In genomic region chr9:114348906-114349482, GRCh38 we compare ENCODE assay signal across 9 cellular contexts. TPM values are rescaled to one million over a fixed set of nuclear protein-coding genes. Genes with fewer than 3 reads are reported as not detected.
DNase-seq lines count a peak whose midpoint lies in the region; ATAC-seq, FAIRE-seq and TF ChIP-seq lines count a peak whose summit lies in the region.
"Had no signal": no experiment of that assay in that cellular context is flagged by ENCODE, and none has a peak within 500 bp of the region (broad histone marks: within the 10 kb centered on the region; RNA-seq: fewer than 3 reads in every experiment).

No MANE protein-coding gene starts in this region.

- H3K4me1 ChIP-seq in keratinocyte (ENCODE audit: control insufficient read depth, extremely low read depth, insufficient read depth, low read length) (peaks cover 15% of the 10 kb centered on the region), prostate gland (replicated peaks) (no peaks in the 10 kb centered on the region)

- H3K36me3 ChIP-seq in keratinocyte (ENCODE audit: control insufficient read depth in 2 of 2, extremely low read depth in 1 of 2, insufficient read depth in 2 of 2, low read length in 2 of 2): peaks cover 5 to 10% of the 10 kb centered on the region in 2 experiments
- peaks cover 0 to 13% of the 10 kb centered on the region in 2 donors for H3K36me3 ChIP-seq in prostate gland

- TF ChIP-seq POLR2A in prostate gland (IDR thresholded peaks at IDR 0.05): no peak

- H2AFZ ChIP-seq in keratinocyte (ENCODE audit: control insufficient read depth, low read length): no peak overlapping the region

- H3K9me1 ChIP-seq in keratinocyte (ENCODE audit: control insufficient read depth, extremely low read depth, insufficient read depth, low read length): no peaks in the 10 kb centered on the region

- H3K27me3 Mint-ChIP-seq in T-helper 2 cell treated with Interferon-gamma antibody and Interleukin-4, amounts not matched to agents 5 μg/mL and 100 μg/mL, for 36 hours (ENCODE audit: low read depth): no peaks in the 10 kb centered on the region

- H3K4me1 Mint-ChIP-seq in T-helper 2 cell treated with Interferon-gamma antibody and Interleukin-4, amounts not matched to agents 5 μg/mL and 100 μg/mL, for 36 hours (ENCODE audit: low read depth): peaks cover 33% of the 10 kb centered on the region

- TF ChIP-seq CTCF in keratinocyte (optimal IDR thresholded peaks at IDR 0.05 in 1 of 3, IDR thresholded peaks at IDR 0.05 in 1 of 3, conservative IDR thresholded peaks at IDR 0.05 in 1 of 3; ENCODE audit: extremely low read depth in 1 of 3, insufficient read depth in 2 of 3, low read length in 3 of 3) (no peak), prostate gland (IDR thresholded peaks at IDR 0.05) (no peak)

- no peaks in the 10 kb centered on the region for H3K79me2 ChIP-seq in keratinocyte (ENCODE audit: control insufficient read depth, insufficient read depth, low read length)

- H3K9me3 ChIP-seq in keratinocyte (ENCODE audit: control insufficient read depth, low read depth, low read length): no peaks in the 10 kb centered on the region
- H3K9me3 ChIP-seq in prostate gland: no peaks in the 10 kb centered on the region

- peak overlapping the region; percentile 25 for H3K4me3 Mint-ChIP-seq in T-helper 2 cell treated with Interferon-gamma antibody and Interleukin-4, amounts not matched to agents 5 μg/mL and 100 μg/mL, for 36 hours

- no peaks in the 10 kb centered on the region for H3K27me3 ChIP-seq in keratinocyte (ENCODE audit: control insufficient read depth, extremely low read depth, insufficient read depth, low read length)
- no peaks in the 10 kb centered on the region for H3K27me3 ChIP-seq in prostate gland (replicated peaks; ENCODE audit: insufficient read depth)

- peak overlapping the region; percentile 49 for H3K9ac ChIP-seq in keratinocyte (ENCODE audit: control insufficient read depth, extremely low read depth, insufficient read depth, low read length)

- FAIRE-seq in HTR-8/SVneo (lab: Jason Lieb, UNC) (peak; percentile 42), keratinocyte (lab: Jason Lieb, UNC) (peak; percentile 79)
- FAIRE-seq: frontal cortex had no signal

- H4K20me1 ChIP-seq in keratinocyte (ENCODE audit: control insufficient read depth, extremely low read depth, insufficient read depth, low read length): no peaks in the 10 kb centered on the region

- peaks cover 82% of the 10 kb centered on the region for H3K36me3 Mint-ChIP-seq in T-helper 2 cell treated with Interferon-gamma antibody and Interleukin-4, amounts not matched to agents 5 μg/mL and 100 μg/mL, for 36 hours (ENCODE audit: low read depth)

- H3K9me3 Mint-ChIP-seq in T-helper 2 cell treated with Interferon-gamma antibody and Interleukin-4, amounts not matched to agents 5 μg/mL and 100 μg/mL, for 36 hours: no peaks in the 10 kb centered on the region

- peak overlapping the region in 1 of 3 experiments; percentile 13 for H3K4me3 ChIP-seq in keratinocyte (ENCODE audit: control insufficient read depth in 2 of 3, extremely low read depth in 1 of 3, insufficient read depth in 2 of 3, low read depth in 1 of 3, low read length in 3 of 3)
- no peak overlapping the region for H3K4me3 ChIP-seq in prostate gland

- peak overlapping the region; percentile 84 for H3K27ac Mint-ChIP-seq in T-helper 2 cell treated with Interferon-gamma antibody and Interleukin-4, amounts not matched to agents 5 μg/mL and 100 μg/mL, for 36 hours

- peak; percentile 94 for ATAC-seq in GM21529 (IDR thresholded peaks at IDR 0.05; ENCODE audit: unreplicated experiment)

- dilution Hi-C loops in keratinocyte (cut with MboI; ENCODE audit: extremely low pct_ligation_motif_present, low sequenced_read_pairs): no loop called here

- H3K27ac ChIP-seq in keratinocyte (ENCODE audit: control insufficient read depth, insufficient read depth, low read length) (peak overlapping the region; percentile 51), prostate gland (no peak overlapping the region)

- intact Hi-C loops in prostate gland (cut with DNase I): no loop called here

- WGBS in prostate gland: 40% methylated on average over 9 of the region's 9 CpGs

- DNase-seq in Daoy (ENCODE audit: low read depth) (peak; percentile 99), HTR-8/SVneo (ENCODE audit: insufficient read length, low spot score) (peak; percentile 86), astrocyte of the hippocampus (ENCODE audit: low read depth, low spot score) (peak; percentile 96), keratinocyte (ENCODE audit: low read depth, low spot score) (peak; percentile 81), prostate gland (ENCODE audit: low spot score) (no peak)
- DNase-seq in T-helper 2 cell treated with Interferon-gamma antibody and Interleukin-4, amounts not matched to agents 5 μg/mL and 100 μg/mL, for 36 hours (ENCODE audit: low spot score): peak; percentile 92
- DNase-seq in stimulated activated CD4-positive, alpha-beta T cell treated with anti-CD3 and anti-CD28 coated beads, Interleukin-4, amount 100 ng/mL, for 1 hour: peak; percentile 87

- peak overlapping the region; percentile 29 for H3K4me2 ChIP-seq in keratinocyte (ENCODE audit: control insufficient read depth, extremely low read depth, insufficient read depth, low read depth, low read length)

RNA-seq across cellular contexts. Expression of gene ORM2, which starts 19.3 kb away (rescaled TPM):
- not detected in 2 replicates for total RNA-seq in Daoy (2014; rRNA removed; shearing (Covaris generic))
- not detected in 3 replicates for polyA plus RNA-seq in keratinocyte
- not detected for polyA plus RNA-seq in keratinocyte (2011; ENCODE audit: low read depth)
- polyA plus RNA-seq in keratinocyte (2011; cell fraction: cytosol; rRNA removed): not detected in 2 replicates
- polyA plus RNA-seq in keratinocyte (2011; cell fraction: nucleus; rRNA removed): not detected in 2 replicates
- polyA plus RNA-seq in keratinocyte (2012; ENCODE audit: low replicate concordance): not detected in 2 replicates
- not detected in 3 replicates for polyA minus RNA-seq in keratinocyte
- polyA minus RNA-seq in keratinocyte (2011; cell fraction: cytosol; rRNA and poly(A)+ RNA removed): not detected
- not detected in 2 replicates for polyA minus RNA-seq in keratinocyte (2011; cell fraction: nucleus; rRNA and poly(A)+ RNA removed)
- 1 to 10 TPM in 1 of 2 donors, under 1 TPM in 1; 0.91 to 1.9 TPM for total RNA-seq in prostate gland
- total RNA-seq: frontal cortex had no signal

RNA-seq across cellular contexts. Expression of gene ORM1, which starts 26.1 kb away (rescaled TPM):
- total RNA-seq in Daoy (2014; rRNA removed; shearing (Covaris generic)): not detected in 2 replicates
- not detected in 3 replicates for polyA plus RNA-seq in keratinocyte
- polyA plus RNA-seq in keratinocyte (2011; ENCODE audit: low read depth): not detected
- polyA plus RNA-seq in keratinocyte (2011; cell fraction: cytosol; rRNA removed): not detected in 2 replicates
- polyA plus RNA-seq in keratinocyte (2011; cell fraction: nucleus; rRNA removed): not detected in 2 replicates
- polyA plus RNA-seq in keratinocyte (2012; ENCODE audit: low replicate concordance): not detected in 2 replicates
- not detected in 3 replicates for polyA minus RNA-seq in keratinocyte
- not detected for polyA minus RNA-seq in keratinocyte (2011; cell fraction: cytosol; rRNA and poly(A)+ RNA removed)
- not detected in 2 replicates for polyA minus RNA-seq in keratinocyte (2011; cell fraction: nucleus; rRNA and poly(A)+ RNA removed)
- not detected for total RNA-seq in prostate gland

RNA-seq across cellular contexts. Expression of gene AKNA, which starts 38.8 kb away (rescaled TPM):
- total RNA-seq in Daoy (2014; rRNA removed; shearing (Covaris generic)): 1.5 and 2.9 TPM in 2 replicates
- 0.57 to 1.1 TPM (median 0.79 TPM) in 3 replicates for polyA plus RNA-seq in keratinocyte
- polyA plus RNA-seq in keratinocyte (2011; ENCODE audit: low read depth): 0.64 TPM
- 0.66 and 0.82 TPM in 2 replicates for polyA plus RNA-seq in keratinocyte (2011; cell fraction: cytosol; rRNA removed)
- 1.6 and 2.6 TPM in 2 replicates for polyA plus RNA-seq in keratinocyte (2011; cell fraction: nucleus; rRNA removed)
- polyA plus RNA-seq in keratinocyte (2012; ENCODE audit: low replicate concordance): 1.8 and 2.0 TPM in 2 replicates
- polyA minus RNA-seq in keratinocyte: 0.99 to 2.8 TPM (median 1.6 TPM) in 3 replicates
- polyA minus RNA-seq in keratinocyte (2011; cell fraction: cytosol; rRNA and poly(A)+ RNA removed): 0.77 TPM
- 2.6 and 2.8 TPM in 2 replicates for polyA minus RNA-seq in keratinocyte (2011; cell fraction: nucleus; rRNA and poly(A)+ RNA removed)
- 10 to 100 TPM; 20.5 to 30.1 TPM for total RNA-seq in prostate gland
